Comparison of ENCODE assay signal across 2 cellular contexts in genomic region chr2:130355181-130355577, GRCh38.
TF ChIP-seq lines count a peak whose summit lies in the region.

No MANE protein-coding gene starts in this region.

TF ChIP-seq in K562, 482 proteins besides CTCF, POLR2A, EP300 and RAD21:
- TF ChIP-seq HOMEZ (CRISPR knock-in tag; IDR thresholded peaks at IDR 0.05): no peak
- TF ChIP-seq SAP30 (IDR thresholded peaks at IDR 0.05; ENCODE audit: borderline replicate concordance, insufficient read depth, low read depth, low read length, poor library complexity, severe bottlenecking): peak; percentile 26
- peak; percentile 42; the same call in 1 of the 2 replicates for TF ChIP-seq FOXK1 (CRISPR knock-in tag; IDR thresholded peaks at IDR 0.05; ENCODE audit: borderline replicate concordance)
- no peak for TF ChIP-seq NR2C2 (CRISPR knock-in tag; IDR thresholded peaks at IDR 0.05)
- peak; percentile 63; the same call in 1 of the 2 replicates for TF ChIP-seq NR2C2 (tag; IDR thresholded peaks at IDR 0.05)
- TF ChIP-seq NR2C1 (IDR thresholded peaks at IDR 0.05): peak; percentile 2; the same call in 1 of the 2 replicates
- 0 out of 2 replicates have a peak, but pooled peaks have one; percentile 27 for TF ChIP-seq NR2C1 (tag; IDR thresholded peaks at IDR 0.05)
- no peak for TF ChIP-seq DLX4 (CRISPR knock-in tag; IDR thresholded peaks at IDR 0.05)

TF ChIP-seq in liver, 16 proteins besides CTCF, POLR2A, EP300 and RAD21 (continued from another document):
- no peak for TF ChIP-seq ZBTB33 (IDR thresholded peaks at IDR 0.05)
- TF ChIP-seq HNF4G (IDR thresholded peaks at IDR 0.05): no peak
- no peak for TF ChIP-seq FOXA2 (IDR thresholded peaks at IDR 0.05)
- no peak for TF ChIP-seq YY1 (IDR thresholded peaks at IDR 0.05)
- TF ChIP-seq REST (IDR thresholded peaks at IDR 0.05): no peak
- TF ChIP-seq NR2F2 (IDR thresholded peaks at IDR 0.05): no peak
- no peak for TF ChIP-seq TAF1 (conservative IDR thresholded peaks at IDR 0.05)
- TF ChIP-seq GABPA (IDR thresholded peaks at IDR 0.05 in 1 of 2, conservative IDR thresholded peaks at IDR 0.05 in 1 of 2): no peak
- no peak for TF ChIP-seq RXRA (IDR thresholded peaks at IDR 0.05)
- TF ChIP-seq FOXA1 (IDR thresholded peaks at IDR 0.05): no peak
- no peak for TF ChIP-seq MAX (IDR thresholded peaks at IDR 0.05)
- TF ChIP-seq ATF3 (IDR thresholded peaks at IDR 0.05): no peak
- no peak for TF ChIP-seq JUND (IDR thresholded peaks at IDR 0.05)
- TF ChIP-seq HNF4A (conservative IDR thresholded peaks at IDR 0.05): no peak
